In genomic region chr10:17174626-17175025, GRCh38 we compare ENCODE assay signal across 15 cellular contexts.
"Had no signal": no experiment of that assay in that cellular context is flagged by ENCODE, and none has a peak within 500 bp of the region (broad histone marks: within the 10 kb centered on the region; RNA-seq: fewer than 3 reads in every experiment).

No MANE protein-coding gene starts in this region.

- H3K4me1 ChIP-seq: breast epithelium had no signal

- H3K4me3 ChIP-seq: testis had no signal

- H3K9me3 ChIP-seq: breast epithelium, left ventricle myocardium inferior, testis had no signal

- H3K27me3 ChIP-seq: breast epithelium, testis had no signal

- ATAC-seq: activated naive CD4-positive, alpha-beta T cell treated with anti-CD3 and anti-CD28 coated beads, Interleukin-2, amount 50 U/mL, for 72 hours; esophagus mucosa had no signal

- H3K36me3 ChIP-seq: breast epithelium, left ventricle myocardium inferior had no signal

- H3K27ac ChIP-seq: breast epithelium, testis had no signal

- DNase-seq: activated CD4-positive, alpha-beta T cell treated with anti-CD3 and anti-CD28 coated beads, Interleukin-2, amount 10 ng/mL, durations not matched to agents 7 days and 5 days; activated CD4-positive, CD25-positive, alpha-beta regulatory T cell; activated T-cell treated with anti-CD3 and anti-CD28 coated beads for 4 hours; foreskin fibroblast; immature natural killer cell; left ventricle myocardium inferior; mesendoderm; nephron progenitor cell; stimulated activated CD4-positive, alpha-beta T cell treated with anti-CD3 and anti-CD28 coated beads, Interleukin-2, amount 100 ng/mL, for 48 hours; stimulated activated CD8-positive, alpha-beta memory T cell treated with anti-CD3 and anti-CD28 coated beads, Interleukin-4, amount 100 ng/mL, for 48 hours; T-helper 2 cell; testis had no signal
